Comparison of ENCODE assay signal across 1 cellular context in the genomic region with DNA sequence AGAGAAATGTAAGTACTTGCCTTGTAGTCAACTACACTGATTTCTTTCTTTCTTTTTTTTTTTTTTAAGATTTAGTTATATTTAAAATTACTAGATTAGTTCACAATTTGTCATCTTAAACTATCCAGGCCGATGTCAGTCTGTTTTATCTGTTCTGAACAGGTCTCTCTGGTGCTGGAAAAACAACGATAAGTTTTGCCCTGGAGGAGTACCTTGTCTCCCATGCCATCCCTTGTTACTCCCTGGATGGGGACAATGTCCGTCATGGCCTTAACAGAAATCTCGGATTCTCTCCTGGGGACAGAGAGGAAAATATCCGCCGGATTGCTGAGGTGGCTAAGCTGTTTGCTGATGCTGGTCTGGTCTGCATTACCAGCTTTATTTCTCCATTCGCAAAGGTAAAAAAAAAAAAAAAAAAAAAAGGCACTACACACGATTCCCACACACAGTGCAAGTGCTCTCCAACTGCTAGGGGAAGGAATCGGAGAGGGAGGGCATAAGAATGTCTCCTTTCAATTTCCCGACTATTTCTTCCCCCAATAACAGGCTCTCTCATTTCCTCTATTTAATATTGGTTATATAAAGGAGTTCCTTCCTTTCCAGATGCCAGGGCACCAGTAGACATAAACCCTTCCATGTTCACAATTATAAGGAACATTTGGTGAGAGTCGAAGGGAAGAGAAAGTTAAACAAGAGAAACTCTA.
TF ChIP-seq lines count a peak whose summit lies in the region.

No MANE protein-coding gene starts in this region.

TF ChIP-seq in SK-N-SH treated with all-trans-retinoic acid at 6 μM for 48 hours, 23 proteins besides CTCF, POLR2A, EP300 and RAD21 (continued from another document):
- no peak for TF ChIP-seq ZNF70 (CRISPR knock-in tag; IDR thresholded peaks at IDR 0.05)
- no peak for TF ChIP-seq ZNF565 (CRISPR knock-in tag; conservative IDR thresholded peaks at IDR 0.05; ENCODE audit: low read depth)
TF ChIP-seq in SK-N-SH treated with all-trans-retinoic acid at 6 μM for 48 hours: peak in this region for 0.
